Comparison of ENCODE assay signal across 24 cellular contexts in the genomic region with DNA sequence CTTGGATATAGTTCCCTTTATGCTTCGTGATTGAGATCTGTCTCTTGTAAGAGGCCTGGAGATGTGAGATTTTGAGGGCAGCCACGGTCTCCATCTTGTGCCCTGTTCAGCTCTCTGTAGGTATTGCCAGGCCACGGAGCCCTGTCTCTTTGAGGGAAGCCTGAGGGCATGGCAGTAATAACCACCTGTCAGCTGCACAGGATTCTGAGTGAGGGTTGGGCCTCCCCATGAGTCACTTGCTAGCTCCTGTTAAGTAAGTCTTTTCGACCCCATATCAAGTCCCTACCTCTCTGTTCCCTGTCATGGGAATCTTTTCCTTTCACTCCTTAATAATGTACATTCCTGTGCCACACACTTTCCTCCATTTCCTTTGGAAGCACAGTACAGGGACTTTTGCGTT. TPM values are rescaled to one million over a fixed set of nuclear protein-coding genes. Genes with fewer than 3 reads are reported as not detected.
"Had no signal": no experiment of that assay in that cellular context is flagged by ENCODE, and none has a peak within 500 bp of the region (broad histone marks: within the 10 kb centered on the region; RNA-seq: fewer than 3 reads in every experiment).

No MANE protein-coding gene starts in this region.

- H3K27ac ChIP-seq: adrenal gland, ascending aorta, brain microvascular endothelial cell, left ventricle myocardium inferior, neutrophil, pancreas, psoas muscle, right atrium auricular region, tibial artery, uterus had no signal

- DNase-seq: activated B cell treated with CpG ODN at 0.5 μM for 24 hours; activated CD4-positive, alpha-beta T cell treated with anti-CD3 and anti-CD28 coated beads for 36 hours; activated CD4-positive, alpha-beta T cell treated with anti-CD3 and anti-CD28 coated beads, Interleukin-2, amount 50 U/mL, for 4 hours; activated CD8-positive, alpha-beta memory T cell treated with anti-CD3 and anti-CD28 coated beads for 24 hours; activated CD8-positive, alpha-beta memory T cell treated with anti-CD3 and anti-CD28 coated beads, Interleukin-2, amount 50 U/mL, for 4 hours; activated T-cell treated with anti-CD3 and anti-CD28 coated beads, Interleukin-2, amount 50 U/mL, for 24 hours; adrenal gland; brain microvascular endothelial cell; effector memory CD4-positive, alpha-beta T cell; kidney glomerular epithelial cell; left ventricle myocardium inferior; natural killer cell; pancreas; psoas muscle; stimulated activated CD4-positive, alpha-beta T cell treated with anti-CD3 and anti-CD28 coated beads, Interleukin-12 subunit alpha, Interleukin-12 subunit beta, amount 100 ng/mL, for 4 hours; tibial artery; uterus had no signal

- H3K27me3 ChIP-seq: adrenal gland, ascending aorta, brain microvascular endothelial cell, neutrophil, pancreas, right atrium auricular region, tibial artery, uterus had no signal

- H3K4me1 ChIP-seq: adrenal gland, ascending aorta, left ventricle myocardium inferior, pancreas, psoas muscle, right atrium auricular region, tibial artery, uterus had no signal

- H3K9me3 ChIP-seq: adrenal gland, ascending aorta, left ventricle myocardium inferior, neutrophil, pancreas, psoas muscle, right atrium auricular region, tibial artery, uterus had no signal

- H3K4me3 ChIP-seq: adrenal gland, ascending aorta, left ventricle myocardium inferior, pancreas, psoas muscle, right atrium auricular region, tibial artery, uterus had no signal

- ATAC-seq: activated CD4-positive, alpha-beta T cell treated with anti-CD3 and anti-CD28 coated beads for 36 hours; activated T-helper 17 cell treated with anti-CD3 and anti-CD28 coated beads, Interleukin-2, amount 50 U/mL, for 72 hours; natural killer cell; pancreas; psoas muscle had no signal

- H3K36me3 ChIP-seq: adrenal gland, ascending aorta, brain microvascular endothelial cell, left ventricle myocardium inferior, neutrophil, pancreas, right atrium auricular region, tibial artery, uterus had no signal

RNA-seq across cellular contexts. Expression of a gene that starts 20.4 kb away (rescaled TPM):
- total RNA-seq: activated CD4-positive, alpha-beta T cell treated with anti-CD3 and anti-CD28 coated beads for 36 hours; activated T-helper 17 cell treated with anti-CD3 and anti-CD28 coated beads, Interleukin-2, amount 50 U/mL, for 72 hours; ascending aorta; dermis microvascular lymphatic vessel endothelial cell; endothelial cell of umbilical vein; left ventricle myocardium inferior; lung microvascular endothelial cell; natural killer cell; psoas muscle had no signal
- polyA plus RNA-seq: endothelial cell of umbilical vein, psoas muscle had no signal
